ENCODE assay signal across 1 cellular context in the genomic region with DNA sequence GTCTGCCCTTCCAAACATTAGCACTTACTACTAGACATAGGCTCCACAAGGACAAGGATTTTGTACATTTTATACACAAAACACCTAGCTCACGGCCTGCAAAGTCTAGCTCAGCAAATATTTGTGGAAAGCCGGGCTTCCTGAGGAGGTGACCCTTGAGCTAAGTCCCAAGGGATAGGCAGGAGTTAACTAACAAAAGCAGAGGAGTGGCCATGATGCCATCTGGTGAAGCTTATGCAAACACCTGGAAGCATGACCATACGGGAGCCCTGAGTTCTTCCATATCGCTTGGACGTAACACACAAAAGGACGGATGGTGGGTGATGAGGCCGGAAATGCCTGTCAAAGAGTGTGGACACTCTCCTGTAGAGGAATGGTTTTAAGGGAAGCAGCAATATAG.
TF ChIP-seq lines count a peak whose summit lies in the region.

No MANE protein-coding gene starts in this region.

TF ChIP-seq in WTC11, 78 proteins besides CTCF, POLR2A, EP300 and RAD21 (continued from another document):
- TF ChIP-seq, protein P1, sequence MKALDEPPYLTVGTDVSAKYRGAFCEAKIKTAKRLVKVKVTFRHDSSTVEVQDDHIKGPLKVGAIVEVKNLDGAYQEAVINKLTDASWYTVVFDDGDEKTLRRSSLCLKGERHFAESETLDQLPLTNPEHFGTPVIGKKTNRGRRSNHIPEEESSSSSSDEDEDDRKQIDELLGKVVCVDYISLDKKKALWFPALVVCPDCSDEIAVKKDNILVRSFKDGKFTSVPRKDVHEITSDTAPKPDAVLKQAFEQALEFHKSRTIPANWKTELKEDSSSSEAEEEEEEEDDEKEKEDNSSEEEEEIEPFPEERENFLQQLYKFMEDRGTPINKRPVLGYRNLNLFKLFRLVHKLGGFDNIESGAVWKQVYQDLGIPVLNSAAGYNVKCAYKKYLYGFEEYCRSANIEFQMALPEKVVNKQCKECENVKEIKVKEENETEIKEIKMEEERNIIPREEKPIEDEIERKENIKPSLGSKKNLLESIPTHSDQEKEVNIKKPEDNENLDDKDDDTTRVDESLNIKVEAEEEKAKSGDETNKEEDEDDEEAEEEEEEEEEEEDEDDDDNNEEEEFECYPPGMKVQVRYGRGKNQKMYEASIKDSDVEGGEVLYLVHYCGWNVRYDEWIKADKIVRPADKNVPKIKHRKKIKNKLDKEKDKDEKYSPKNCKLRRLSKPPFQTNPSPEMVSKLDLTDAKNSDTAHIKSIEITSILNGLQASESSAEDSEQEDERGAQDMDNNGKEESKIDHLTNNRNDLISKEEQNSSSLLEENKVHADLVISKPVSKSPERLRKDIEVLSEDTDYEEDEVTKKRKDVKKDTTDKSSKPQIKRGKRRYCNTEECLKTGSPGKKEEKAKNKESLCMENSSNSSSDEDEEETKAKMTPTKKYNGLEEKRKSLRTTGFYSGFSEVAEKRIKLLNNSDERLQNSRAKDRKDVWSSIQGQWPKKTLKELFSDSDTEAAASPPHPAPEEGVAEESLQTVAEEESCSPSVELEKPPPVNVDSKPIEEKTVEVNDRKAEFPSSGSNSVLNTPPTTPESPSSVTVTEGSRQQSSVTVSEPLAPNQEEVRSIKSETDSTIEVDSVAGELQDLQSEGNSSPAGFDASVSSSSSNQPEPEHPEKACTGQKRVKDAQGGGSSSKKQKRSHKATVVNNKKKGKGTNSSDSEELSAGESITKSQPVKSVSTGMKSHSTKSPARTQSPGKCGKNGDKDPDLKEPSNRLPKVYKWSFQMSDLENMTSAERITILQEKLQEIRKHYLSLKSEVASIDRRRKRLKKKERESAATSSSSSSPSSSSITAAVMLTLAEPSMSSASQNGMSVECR (CRISPR knock-in tag; IDR thresholded peaks at IDR 0.05; ENCODE audit: borderline replicate concordance), result no peak
- TF ChIP-seq TCF7 (CRISPR knock-in tag; IDR thresholded peaks at IDR 0.05; ENCODE audit: low read depth), result no peak
- TF ChIP-seq ZNF219 (CRISPR knock-in tag; IDR thresholded peaks at IDR 0.05; ENCODE audit: borderline replicate concordance), result no peak
- TF ChIP-seq E2F5 (CRISPR knock-in tag; IDR thresholded peaks at IDR 0.05), result no peak
- no peak for TF ChIP-seq PRDM15 (CRISPR knock-in tag; IDR thresholded peaks at IDR 0.05)
- no peak for TF ChIP-seq RELA (CRISPR knock-in tag; IDR thresholded peaks at IDR 0.05; ENCODE audit: borderline replicate concordance)
- TF ChIP-seq NFE2L1 (CRISPR knock-in tag; IDR thresholded peaks at IDR 0.05), result no peak
- TF ChIP-seq NFATC4 (CRISPR knock-in tag; IDR thresholded peaks at IDR 0.05), result no peak
- TF ChIP-seq ZBTB43 (CRISPR knock-in tag; IDR thresholded peaks at IDR 0.05), result no peak
- TF ChIP-seq FOXK1 (CRISPR knock-in tag; IDR thresholded peaks at IDR 0.05), result no peak
- TF ChIP-seq ETV6 (CRISPR knock-in tag; IDR thresholded peaks at IDR 0.05), result no peak
